In genomic region chr12:33988888-33989287, GRCh38 we compare ENCODE assay signal across 18 cellular contexts.
"Had no signal": no experiment of that assay in that cellular context is flagged by ENCODE, and none has a peak within 500 bp of the region (broad histone marks: within the 10 kb centered on the region; RNA-seq: fewer than 3 reads in every experiment).

No MANE protein-coding gene starts in this region.

- H3K27ac ChIP-seq: adrenal gland, esophagus muscularis mucosa, left ventricle myocardium inferior, ovary, suprapubic skin, upper lobe of right lung had no signal

- H3K27me3 ChIP-seq: adrenal gland, esophagus muscularis mucosa, heart left ventricle, ovary, suprapubic skin, upper lobe of right lung had no signal

- H3K4me3 ChIP-seq: adrenal gland, esophagus muscularis mucosa, heart left ventricle, left ventricle myocardium inferior, ovary, suprapubic skin, upper lobe of right lung had no signal

- ATAC-seq: activated T-helper 17 cell treated with anti-CD3 and anti-CD28 coated beads, Interleukin-2, amount 50 U/mL, for 72 hours; stimulated activated naive CD8-positive, alpha-beta T cell treated with anti-CD3 and anti-CD28 coated beads, Interleukin-15, Interleukin-2, amounts not matched to agents 100 U/mL and 50 U/mL, for 24 hours; upper lobe of right lung had no signal

- DNase-seq: activated CD4-positive, alpha-beta T cell treated with anti-CD3 and anti-CD28 coated beads, Interleukin-2, amount 10 ng/mL, durations not matched to agents 7 days and 5 days; activated CD4-positive, CD25-positive, alpha-beta regulatory T cell; activated CD8-positive, alpha-beta memory T cell treated with anti-CD3 and anti-CD28 coated beads for 24 hours; activated naive CD4-positive, alpha-beta T cell treated with anti-CD3 and anti-CD28 coated beads for 36 hours; adrenal gland; heart left ventricle; left ventricle myocardium inferior; mesenchymal stem cell; nephron progenitor cell; ovary; stimulated activated CD4-positive, alpha-beta T cell treated with anti-CD3 and anti-CD28 coated beads, Interleukin-4, amount 100 ng/mL, for 1 hour; stimulated activated CD8-positive, alpha-beta memory T cell treated with anti-CD3 and anti-CD28 coated beads, Interleukin-4, amount 100 ng/mL, for 48 hours; stimulated activated naive CD8-positive, alpha-beta T cell treated with anti-CD3 and anti-CD28 coated beads, Interleukin-15, Interleukin-2, amounts not matched to agents 100 U/mL and 50 U/mL, for 24 hours; T-helper 2 cell; upper lobe of right lung had no signal

- H3K36me3 ChIP-seq: adrenal gland, esophagus muscularis mucosa, heart left ventricle, left ventricle myocardium inferior, ovary, suprapubic skin, upper lobe of right lung had no signal
